1 cellular context compared by ENCODE assay signal in the genomic region with DNA sequence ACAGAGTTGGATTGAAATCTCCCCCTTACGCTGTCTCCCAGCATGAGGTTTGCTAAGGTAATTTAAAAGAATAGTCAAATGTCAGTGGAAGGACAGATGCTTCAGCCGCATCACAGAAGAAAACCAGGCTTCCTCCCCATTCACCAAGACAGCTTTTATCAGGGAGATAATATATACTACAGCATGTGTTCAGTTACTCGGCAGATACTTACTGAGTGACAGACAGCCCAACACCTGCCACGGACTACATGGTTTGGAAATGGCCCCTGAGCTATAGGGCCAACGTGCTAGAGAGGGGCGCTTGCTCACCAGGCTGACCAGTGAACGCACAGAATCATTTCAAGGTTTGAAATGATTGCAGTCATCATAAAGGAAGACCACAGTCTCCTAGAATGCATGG.
TF ChIP-seq lines count a peak whose summit lies in the region.

No MANE protein-coding gene starts in this region.

TF ChIP-seq in SK-N-SH treated with all-trans-retinoic acid at 6 μM for 48 hours, 23 proteins besides CTCF, POLR2A, EP300 and RAD21 (continued from another document):
- TF ChIP-seq ZNF70 (CRISPR knock-in tag; IDR thresholded peaks at IDR 0.05) = no peak
- TF ChIP-seq PATZ1 (CRISPR knock-in tag; IDR thresholded peaks at IDR 0.05; ENCODE audit: borderline replicate concordance) = no peak
- no peak for TF ChIP-seq TOX (CRISPR knock-in tag; IDR thresholded peaks at IDR 0.05; ENCODE audit: borderline replicate concordance)
- TF ChIP-seq BACH2 (CRISPR knock-in tag; IDR thresholded peaks at IDR 0.05; ENCODE audit: borderline replicate concordance) = no peak
